16 cellular contexts compared by ENCODE assay signal in the genomic region with DNA sequence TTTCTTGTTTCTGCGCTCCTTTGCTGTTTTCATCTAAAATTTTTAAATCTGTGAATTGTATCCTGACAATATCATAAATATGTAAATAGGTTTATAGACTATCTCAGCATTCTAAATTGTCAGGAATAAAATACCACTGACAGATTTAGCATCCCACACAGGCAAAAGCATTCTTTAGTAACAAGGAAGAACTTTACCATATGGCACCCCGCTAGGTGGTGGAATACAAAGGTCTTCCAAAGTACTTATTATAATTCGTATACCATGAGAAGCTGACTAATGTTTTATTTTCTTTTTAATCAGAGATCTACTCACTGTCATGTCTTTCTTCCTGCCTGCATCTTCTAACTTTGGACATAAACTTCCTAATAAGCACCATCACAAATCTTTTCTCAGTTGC.
A peak's percentile ranks its signal among the peaks of the same experiment; 100 is the strongest.
DNase-seq lines count a peak whose midpoint lies in the region; FAIRE-seq and TF ChIP-seq lines count a peak whose summit lies in the region.
"Had no signal": no experiment of that assay in that cellular context is flagged by ENCODE, and none has a peak within 500 bp of the region (broad histone marks: within the 10 kb centered on the region; RNA-seq: fewer than 3 reads in every experiment).

No MANE protein-coding gene starts in this region.

- H2BK15ac ChIP-seq in H9 (ENCODE audit: low read depth, low read length) (no peak overlapping the region), mesenchymal stem cell (ENCODE audit: low read depth, poor library complexity, severe bottlenecking) (no peak overlapping the region)

- H3K23me2 ChIP-seq in H9 (ENCODE audit: insufficient read length, low read depth, low read length, poor library complexity, severe bottlenecking) = no peaks in the 10 kb centered on the region

- H3K79me1 ChIP-seq in H9 (ENCODE audit: insufficient read depth, low read depth, low read length, poor library complexity, severe bottlenecking) (no peaks in the 10 kb centered on the region), mesenchymal stem cell (replicated peaks; ENCODE audit: low read length, poor library complexity, severe bottlenecking) (no peaks in the 10 kb centered on the region)

- no peak overlapping the region for H3K18ac ChIP-seq in H9 (ENCODE audit: insufficient read length, low read depth, low read length)
- no peak overlapping the region for H3K18ac ChIP-seq in mesenchymal stem cell (ENCODE audit: low read depth in 1 of 2, low read length in 2 of 2)

- H3K4me3 Mint-ChIP-seq in H9 (no peak overlapping the region), astrocyte (ENCODE audit: unreplicated experiment) (no peak overlapping the region), nephron progenitor cell (no peak overlapping the region)
- H3K4me3 Mint-ChIP-seq: B cell; CD4-positive, alpha-beta T cell had no signal

- H4K20me1 ChIP-seq in H9 (ENCODE audit: control insufficient read depth, insufficient read depth, insufficient read length) (no peaks in the 10 kb centered on the region), astrocyte (ENCODE audit: insufficient read depth, low read length) (no peaks in the 10 kb centered on the region)

- peaks cover 7% of the 10 kb centered on the region; the same call in 1 of the 2 replicates for H3K4me1 ChIP-seq in H9 (ENCODE audit: insufficient read depth, low read length)
- H3K4me1 ChIP-seq in astrocyte (ENCODE audit: insufficient read depth, low read length) = no peaks in the 10 kb centered on the region
- peaks cover 3% of the 10 kb centered on the region for H3K4me1 ChIP-seq in mesenchymal stem cell (ENCODE audit: control insufficient read depth, insufficient read depth, low read depth, low read length)

- H2BK120ac ChIP-seq in H9 (ENCODE audit: low read depth, low read length, poor library complexity, severe bottlenecking) (no peak overlapping the region), mesenchymal stem cell (ENCODE audit: low read depth, low read length) (no peak overlapping the region)

- H2AFZ ChIP-seq in H9 (ENCODE audit: low read length) = no peak overlapping the region
- no peak overlapping the region for H2AFZ ChIP-seq in astrocyte (ENCODE audit: low read depth, low read length)
- no peak overlapping the region for H2AFZ ChIP-seq in mesenchymal stem cell (ENCODE audit: low read depth, low read length)

- H2BK12ac ChIP-seq in H9 (ENCODE audit: insufficient read length, low read depth, low read length) (no peak overlapping the region), mesenchymal stem cell (ENCODE audit: low read length in 2 of 2) (no peak overlapping the region)

- TF ChIP-seq CTCF in H9 (conservative IDR thresholded peaks at IDR 0.05) = no peak
- no peak for TF ChIP-seq CTCF in astrocyte (IDR thresholded peaks at IDR 0.05; ENCODE audit: insufficient read depth, low read depth, low read length)
- no peak for TF ChIP-seq CTCF in nephron progenitor cell (IDR thresholded peaks at IDR 0.05)

- H3K27me3 Mint-ChIP-seq in H9 (ENCODE audit: low read depth) (no peaks in the 10 kb centered on the region), astrocyte (ENCODE audit: low read depth, unreplicated experiment) (no peaks in the 10 kb centered on the region), nephron progenitor cell (ENCODE audit: low read depth, poor library complexity) (peaks cover 6% of the 10 kb centered on the region)
- H3K27me3 Mint-ChIP-seq: B cell; CD4-positive, alpha-beta T cell had no signal

- no peak overlapping the region for H3K27ac ChIP-seq in H9 (ENCODE audit: insufficient read length, low read depth, low read length)
- no peak overlapping the region for H3K27ac ChIP-seq in astrocyte (ENCODE audit: low read depth, low read length)
- peak overlapping the region; percentile 44 for H3K27ac ChIP-seq in mesenchymal stem cell (ENCODE audit: low read length, poor library complexity, severe bottlenecking)

- H3K23ac ChIP-seq in H9 (ENCODE audit: insufficient read length, low read depth, low read length) (no peak overlapping the region), mesenchymal stem cell (ENCODE audit: low read length in 2 of 2) (no peak overlapping the region)

- WGBS in H9 (ENCODE audit: extremely low coverage, insufficient read length, low lambda C conversion rate) = no CpG with 5 or more reads among the region's 3 CpGs
- WGBS in mesenchymal stem cell = no CpG with 5 or more reads among the region's 3 CpGs

- no peak overlapping the region for H3K56ac ChIP-seq in H9 (ENCODE audit: insufficient read length, low read depth, low read length)

- no peak overlapping the region for H4K8ac ChIP-seq in H9 (replicated peaks; ENCODE audit: insufficient read length, low read depth, low read length)
- no peak overlapping the region for H4K8ac ChIP-seq in mesenchymal stem cell (ENCODE audit: low read length)

- H2AK5ac ChIP-seq in H9 (ENCODE audit: insufficient read length, low read length) = no peak overlapping the region
- no peak overlapping the region for H2AK5ac ChIP-seq in mesenchymal stem cell (ENCODE audit: low read length, severe bottlenecking)

- H3K27ac Mint-ChIP-seq in H9 = peak overlapping the region in 2 of 3 experiments; percentile 21 to 56; a peak in 2 of 7 replicates
- H3K27ac Mint-ChIP-seq in astrocyte (ENCODE audit: unreplicated experiment) = peak overlapping the region; percentile 81
- H3K27ac Mint-ChIP-seq in nephron progenitor cell = no peak overlapping the region
- H3K27ac Mint-ChIP-seq: B cell; CD4-positive, alpha-beta T cell had no signal

- no peak for FAIRE-seq in astrocyte (lab: Jason Lieb, UNC)
- FAIRE-seq: GM12891, H1 had no signal

- H3K36me3 Mint-ChIP-seq in H9 (ENCODE audit: insufficient read depth in 1 of 3, low read depth in 3 of 3) (no peaks in the 10 kb centered on the region), astrocyte (ENCODE audit: low read depth, unreplicated experiment) (no peaks in the 10 kb centered on the region), nephron progenitor cell (ENCODE audit: low read depth) (no peaks in the 10 kb centered on the region)

- no peaks in the 10 kb centered on the region for H3K9me3 ChIP-seq in H9 (ENCODE audit: control insufficient read depth, low read depth, low read length)
- H3K9me3 ChIP-seq in astrocyte (ENCODE audit: insufficient read depth, low read depth, low read length) = no peaks in the 10 kb centered on the region
- H3K9me3 ChIP-seq in mesenchymal stem cell (ENCODE audit: control insufficient read depth, low read length) = no peaks in the 10 kb centered on the region

- H3K4me3 ChIP-seq in astrocyte (ENCODE audit: insufficient read depth, low read depth, low read length) (no peak overlapping the region), mesenchymal stem cell (ENCODE audit: insufficient read depth in 1 of 2, low read depth in 1 of 2, low read length in 2 of 2) (no peak overlapping the region)

- no peak overlapping the region for H3K4me2 ChIP-seq in H9 (ENCODE audit: insufficient read depth, insufficient read length, low read length)
- H3K4me2 ChIP-seq in astrocyte (ENCODE audit: low read length) = no peak overlapping the region
- H3K4me2 ChIP-seq in mesenchymal stem cell (ENCODE audit: low read length, poor library complexity, severe bottlenecking) = no peak overlapping the region

- H2BK5ac ChIP-seq in H9 (ENCODE audit: insufficient read length, low read length) (no peak overlapping the region), mesenchymal stem cell (ENCODE audit: low read depth, low read length, poor library complexity, severe bottlenecking) (no peak overlapping the region)

- no peaks in the 10 kb centered on the region for H3K79me2 ChIP-seq in H9 (ENCODE audit: insufficient read depth, low read length)
- H3K79me2 ChIP-seq in astrocyte (ENCODE audit: insufficient read depth, low read length) = no peaks in the 10 kb centered on the region

- DNase-seq in H9 (no peak), astrocyte (ENCODE audit: low read depth) (no peak), mesenchymal stem cell (no peak), putamen (ENCODE audit: low spot score) (peak; percentile 1), nephron progenitor cell (no peak), germinal center (ENCODE audit: low spot score) (no peak)
- no peak for DNase-seq in stimulated activated CD4-positive, alpha-beta T cell treated with anti-CD3 and anti-CD28 coated beads, Interleukin-15, amount 100 ng/mL, for 24 hours
- no peak for DNase-seq in activated CD4-positive, alpha-beta T cell treated with anti-CD3 and anti-CD28 coated beads, Interleukin-2, amount 50 U/mL, for 48 hours
- DNase-seq: C1 segment of cervical spinal cord; Calu3; CD4-positive, alpha-beta T cell; DMS 273 treated with DMSO at 0.1 percent for 48 hours; IMR-90 had no signal

- no peaks in the 10 kb centered on the region for H3K36me3 ChIP-seq in astrocyte (ENCODE audit: insufficient read depth, low read length)
- no peaks in the 10 kb centered on the region for H3K36me3 ChIP-seq in mesenchymal stem cell (ENCODE audit: control insufficient read depth in 1 of 2, insufficient read depth in 2 of 2, low read depth in 1 of 2, low read length in 2 of 2)

- H3K27me3 ChIP-seq in H9 (ENCODE audit: insufficient read depth, low read length) (no peaks in the 10 kb centered on the region), astrocyte (ENCODE audit: insufficient read depth, low read length) (no peaks in the 10 kb centered on the region), mesenchymal stem cell (ENCODE audit: control insufficient read depth in 1 of 2, insufficient read depth in 1 of 2, low read length in 2 of 2) (no peaks in the 10 kb centered on the region)

- peaks cover 25 to 30% of the 10 kb centered on the region in 2 experiments for H3K4me1 Mint-ChIP-seq in H9
- H3K4me1 Mint-ChIP-seq in astrocyte (ENCODE audit: low read depth, unreplicated experiment) = peaks cover 21% of the 10 kb centered on the region
- no peaks in the 10 kb centered on the region for H3K4me1 Mint-ChIP-seq in nephron progenitor cell
- H3K4me1 Mint-ChIP-seq: B cell had no signal

- H3T11ph ChIP-seq in H9 (ENCODE audit: low read length) = no peak overlapping the region

- no peak overlapping the region for H2BK20ac ChIP-seq in H9 (ENCODE audit: low read depth, low read length, poor library complexity, severe bottlenecking)

- H3K4ac ChIP-seq in H9 (ENCODE audit: low read depth, low read length) (no peak overlapping the region), mesenchymal stem cell (ENCODE audit: low read depth in 1 of 2, low read length in 2 of 2) (no peak overlapping the region)

- H4K91ac ChIP-seq in H9 (ENCODE audit: insufficient read length, low read depth, low read length) (no peak overlapping the region), mesenchymal stem cell (ENCODE audit: low read length) (no peak overlapping the region)

- no peaks in the 10 kb centered on the region; a peak in 1 of 5 replicates for H3K9me3 Mint-ChIP-seq in H9
- no peaks in the 10 kb centered on the region for H3K9me3 Mint-ChIP-seq in astrocyte (ENCODE audit: unreplicated experiment)
- no peaks in the 10 kb centered on the region for H3K9me3 Mint-ChIP-seq in nephron progenitor cell

- no peak overlapping the region for H3K14ac ChIP-seq in H9 (ENCODE audit: insufficient read depth, low read length)
- H3K14ac ChIP-seq in mesenchymal stem cell (ENCODE audit: low read length in 2 of 2) = no peak overlapping the region

- H4K5ac ChIP-seq in H9 (ENCODE audit: insufficient read length, low read depth, low read length) = no peak overlapping the region

- H3K9ac ChIP-seq in H9 (ENCODE audit: extremely low read depth, insufficient read length, low read length) (no peak overlapping the region), astrocyte (ENCODE audit: low read length) (no peak overlapping the region), mesenchymal stem cell (ENCODE audit: low read length) (no peak overlapping the region)
